Comparison of ENCODE assay signal across 31 cellular contexts in the genomic region with DNA sequence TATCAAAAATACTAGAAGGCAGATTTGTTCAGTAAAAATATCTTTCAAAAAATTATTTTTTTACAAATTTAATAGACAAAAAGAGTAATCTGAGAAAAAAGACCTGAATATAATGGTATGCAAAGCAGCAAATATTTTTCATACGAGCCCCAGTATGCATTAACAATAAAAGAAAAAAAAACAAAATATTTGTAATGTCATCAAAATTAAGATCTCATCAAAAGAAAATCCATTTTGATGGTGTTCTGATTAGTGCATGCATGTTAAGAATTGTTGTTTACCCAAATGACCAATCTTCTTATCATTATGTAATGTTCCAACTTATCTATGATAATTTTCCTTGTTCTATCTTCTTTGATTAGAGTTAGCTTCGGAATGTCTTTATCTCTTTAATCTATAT.
"Had no signal": no experiment of that assay in that cellular context is flagged by ENCODE, and none has a peak within 500 bp of the region (broad histone marks: within the 10 kb centered on the region; RNA-seq: fewer than 3 reads in every experiment).

No MANE protein-coding gene starts in this region.

- H3K9me3 Mint-ChIP-seq: type B pancreatic cell had no signal

- H3K4me1 ChIP-seq: neural progenitor cell, parathyroid adenoma, psoas muscle, spleen, suprapubic skin, testis, tibial artery, transverse colon, upper lobe of right lung, uterus had no signal

- H3K4me2 ChIP-seq: neural progenitor cell, smooth muscle cell had no signal

- H3K4me3 Mint-ChIP-seq: natural killer cell; nephron; neural progenitor cell; stimulated activated memory B cell treated with anti-CD40 and anti-IgM and Interleukin-4, amounts not matched to agents 10 μg/mL and 1 μg/mL and 100 μg/mL, for 72 hours; stimulated activated naive CD8-positive, alpha-beta T cell treated with anti-CD3 and anti-CD28 coated beads, Interleukin-15, amount 100 ng/mL, for 72 hours; type B pancreatic cell had no signal

- H3K27ac Mint-ChIP-seq: natural killer cell; nephron; progenitor cell of endocrine pancreas; stimulated activated memory B cell treated with anti-CD40 and anti-IgM and Interleukin-4, amounts not matched to agents 10 μg/mL and 1 μg/mL and 100 μg/mL, for 72 hours; stimulated activated naive CD8-positive, alpha-beta T cell treated with anti-CD3 and anti-CD28 coated beads, Interleukin-15, amount 100 ng/mL, for 72 hours; type B pancreatic cell had no signal

- H3K36me3 Mint-ChIP-seq: neural progenitor cell; stimulated activated memory B cell treated with anti-CD40 and anti-IgM and Interleukin-4, amounts not matched to agents 10 μg/mL and 1 μg/mL and 100 μg/mL, for 72 hours; type B pancreatic cell had no signal

- H3K27ac ChIP-seq: neural progenitor cell, ovary, parathyroid adenoma, psoas muscle, skin epidermis, spleen, suprapubic skin, testis, tibial artery, transverse colon, upper lobe of right lung, uterus had no signal

- DNase-seq: natural killer cell; occipital lobe; ovary; posterior cingulate gyrus; psoas muscle; right cardiac atrium; spleen; stimulated activated CD4-positive, alpha-beta T cell treated with anti-CD3 and anti-CD28 coated beads, Interleukin-12 subunit alpha, Interleukin-12 subunit beta, amount 100 ng/mL, for 4 hours; stimulated activated CD4-positive, alpha-beta T cell treated with anti-CD3 and anti-CD28 coated beads, Interleukin-1b, Interleukin-23, amount 100 ng/mL, for 48 hours; stimulated activated CD4-positive, alpha-beta T cell treated with anti-CD3 and anti-CD28 coated beads, Interleukin-4, amount 100 ng/mL, for 1 hour; stimulated activated CD4-positive, alpha-beta T cell treated with anti-CD3 and anti-CD28 coated beads, Interleukin-4, amount 100 ng/mL, for 4 hours; stimulated activated CD8-positive, alpha-beta memory T cell treated with anti-CD3 and anti-CD28 coated beads, Interleukin-4, amount 100 ng/mL, for 48 hours; stimulated activated naive CD4-positive, alpha-beta T cell; stimulated activated naive CD8-positive, alpha-beta T cell treated with anti-CD3 and anti-CD28 coated beads, Interleukin-15, amount 100 ng/mL, for 72 hours; stimulated activated naive CD8-positive, alpha-beta T cell treated with anti-CD3 and anti-CD28 coated beads, Interleukin-15, Interleukin-2, amounts not matched to agents 100 U/mL and 50 U/mL, for 24 hours; substantia nigra; testis; tibial artery; transverse colon; upper lobe of right lung; uterus had no signal

- H3K4me3 ChIP-seq: neural progenitor cell, ovary, psoas muscle, skin epidermis, smooth muscle cell, spleen, suprapubic skin, testis, tibial artery, transverse colon, upper lobe of right lung, uterus had no signal

- H3K9me3 ChIP-seq: ovary, suprapubic skin, testis, tibial artery, upper lobe of right lung, uterus had no signal

- H3K4me1 Mint-ChIP-seq: natural killer cell; nephron; stimulated activated memory B cell treated with anti-CD40 and anti-IgM and Interleukin-4, amounts not matched to agents 10 μg/mL and 1 μg/mL and 100 μg/mL, for 72 hours; stimulated activated naive CD8-positive, alpha-beta T cell treated with anti-CD3 and anti-CD28 coated beads, Interleukin-15, amount 100 ng/mL, for 72 hours had no signal

- H3K27me3 Mint-ChIP-seq: progenitor cell of endocrine pancreas; stimulated activated memory B cell treated with anti-CD40 and anti-IgM and Interleukin-4, amounts not matched to agents 10 μg/mL and 1 μg/mL and 100 μg/mL, for 72 hours; stimulated activated naive CD8-positive, alpha-beta T cell treated with anti-CD3 and anti-CD28 coated beads, Interleukin-15, amount 100 ng/mL, for 72 hours; type B pancreatic cell had no signal

- ATAC-seq: natural killer cell; psoas muscle; right cardiac atrium; sciatic nerve; stimulated activated memory B cell treated with anti-CD40 and anti-IgM and Interleukin-4, amounts not matched to agents 10 μg/mL and 1 μg/mL and 100 μg/mL, for 72 hours; stimulated activated naive CD8-positive, alpha-beta T cell treated with anti-CD3 and anti-CD28 coated beads, Interleukin-15, amount 100 ng/mL, for 72 hours; stimulated activated naive CD8-positive, alpha-beta T cell treated with anti-CD3 and anti-CD28 coated beads, Interleukin-15, Interleukin-2, amounts not matched to agents 100 U/mL and 50 U/mL, for 24 hours; upper lobe of right lung had no signal
